16 cellular contexts compared by ENCODE assay signal in genomic region chr3:121477589-121477988, GRCh38.
DNase-seq lines count a peak whose midpoint lies in the region; ATAC-seq, FAIRE-seq and TF ChIP-seq lines count a peak whose summit lies in the region.
"Had no signal": no experiment of that assay in that cellular context is flagged by ENCODE, and none has a peak within 500 bp of the region (broad histone marks: within the 10 kb centered on the region; RNA-seq: fewer than 3 reads in every experiment).

No MANE protein-coding gene starts in this region.

- no peak overlapping the region for H3K4me3 ChIP-seq in choroid plexus epithelial cell (ENCODE audit: low read depth, low read length)
- H3K4me3 ChIP-seq in mesenchymal stem cell (ENCODE audit: insufficient read depth in 1 of 2, low read depth in 1 of 2, low read length in 2 of 2): peak overlapping the region in 1 of 2 experiments; percentile 14
- H3K4me3 ChIP-seq: adrenal gland; BLaER1 treated with 17β-estradiol and CSF1 and Interleukin-3, amounts not matched to agents 10 nM and 100 nM; dorsolateral prefrontal cortex; transverse colon had no signal

- ATAC-seq in HG03565 (IDR thresholded peaks at IDR 0.05; ENCODE audit: unreplicated experiment): no peak
- ATAC-seq: activated CD4-positive, alpha-beta T cell treated with anti-CD3 and anti-CD28 coated beads for 36 hours had no signal

- H3K36me3 ChIP-seq in mesenchymal stem cell (ENCODE audit: control insufficient read depth in 1 of 2, insufficient read depth in 2 of 2, low read depth in 1 of 2, low read length in 2 of 2): no peaks in the 10 kb centered on the region
- H3K36me3 ChIP-seq: adrenal gland, transverse colon had no signal

- peaks cover 9% of the 10 kb centered on the region for H3K79me1 ChIP-seq in mesenchymal stem cell (replicated peaks; ENCODE audit: low read length, poor library complexity, severe bottlenecking)

- DNase-seq in AG09319 (ENCODE audit: extremely low read depth, low read depth): peak; percentile 79
- DNase-seq in M059J (ENCODE audit: low read depth): peak; percentile 40
- peak; percentile 76 for DNase-seq in choroid plexus epithelial cell (ENCODE audit: low read depth)
- DNase-seq in mesenchymal stem cell: peak; percentile 53
- no peak for DNase-seq in frontal cortex (ENCODE audit: low spot score in 2 of 2)
- DNase-seq in UCSD-AML1 (lab: John Stamatoyannopoulos, UW; ENCODE audit: unreplicated experiment): no peak
- DNase-seq in COLO829 (ENCODE audit: low spot score): no peak
- DNase-seq: activated CD4-positive, alpha-beta T cell treated with anti-CD3 and anti-CD28 coated beads for 36 hours; adrenal gland; dorsolateral prefrontal cortex; NCI-H1694 treated with DMSO at 0.1 percent for 48 hours; NCI-H526; stimulated activated CD4-positive, alpha-beta T cell treated with anti-CD3 and anti-CD28 coated beads, Interleukin-2, amount 100 ng/mL, for 48 hours; transverse colon had no signal

- WGBS in mesenchymal stem cell: 34% methylated on average over 5 of the region's 5 CpGs

- H3K9me3 ChIP-seq in mesenchymal stem cell (ENCODE audit: control insufficient read depth, low read length): no peaks in the 10 kb centered on the region
- H3K9me3 ChIP-seq: adrenal gland; BLaER1 treated with 17β-estradiol and CSF1 and Interleukin-3, amounts not matched to agents 10 nM and 100 nM; transverse colon had no signal

- peak overlapping the region; percentile 83 for H3K27ac ChIP-seq in mesenchymal stem cell (ENCODE audit: low read length, poor library complexity, severe bottlenecking)
- H3K27ac ChIP-seq: adrenal gland; BLaER1 treated with 17β-estradiol and CSF1 and Interleukin-3, amounts not matched to agents 10 nM and 100 nM; dorsolateral prefrontal cortex; transverse colon had no signal

- no peak overlapping the region for H4K91ac ChIP-seq in mesenchymal stem cell (ENCODE audit: low read length)

- peak overlapping the region; percentile 58 to 62 for H3K18ac ChIP-seq in mesenchymal stem cell (ENCODE audit: low read depth in 1 of 2, low read length in 2 of 2)

- peaks cover 1% of the 10 kb centered on the region for H3K4me1 ChIP-seq in mesenchymal stem cell (ENCODE audit: control insufficient read depth, insufficient read depth, low read depth, low read length)
- H3K4me1 ChIP-seq: adrenal gland, transverse colon had no signal

- H3K4me2 ChIP-seq in mesenchymal stem cell (ENCODE audit: low read length, poor library complexity, severe bottlenecking): peak overlapping the region; percentile 56
- H3K4me2 ChIP-seq: BLaER1 treated with 17β-estradiol and CSF1 and Interleukin-3, amounts not matched to agents 10 nM and 100 nM had no signal

- H2BK15ac ChIP-seq in mesenchymal stem cell (ENCODE audit: low read depth, poor library complexity, severe bottlenecking): no peak overlapping the region

- no peak overlapping the region for H2BK12ac ChIP-seq in mesenchymal stem cell (ENCODE audit: low read length in 2 of 2)

- H3K27me3 ChIP-seq in mesenchymal stem cell (ENCODE audit: control insufficient read depth in 1 of 2, insufficient read depth in 1 of 2, low read length in 2 of 2): no peaks in the 10 kb centered on the region
- H3K27me3 ChIP-seq: adrenal gland; BLaER1 treated with 17β-estradiol and CSF1 and Interleukin-3, amounts not matched to agents 10 nM and 100 nM; dorsolateral prefrontal cortex; transverse colon had no signal

- H2AK5ac ChIP-seq in mesenchymal stem cell (ENCODE audit: low read length, severe bottlenecking): no peak overlapping the region

- peak overlapping the region in 1 of 2 experiments; percentile 41 for H3K4ac ChIP-seq in mesenchymal stem cell (ENCODE audit: low read depth in 1 of 2, low read length in 2 of 2)

- peak overlapping the region; percentile 68 for H3K9ac ChIP-seq in mesenchymal stem cell (ENCODE audit: low read length)
- H3K9ac ChIP-seq: BLaER1 treated with 17β-estradiol and CSF1 and Interleukin-3, amounts not matched to agents 10 nM and 100 nM had no signal

- H2AFZ ChIP-seq in mesenchymal stem cell (ENCODE audit: low read depth, low read length): peak overlapping the region; percentile 63

- no peak overlapping the region for H2BK120ac ChIP-seq in mesenchymal stem cell (ENCODE audit: low read depth, low read length)

- H3K14ac ChIP-seq in mesenchymal stem cell (ENCODE audit: low read length in 2 of 2): no peak overlapping the region

- peak overlapping the region; percentile 89 for H4K8ac ChIP-seq in mesenchymal stem cell (ENCODE audit: low read length)

- H3K23ac ChIP-seq in mesenchymal stem cell (ENCODE audit: low read length in 2 of 2): no peak overlapping the region

- FAIRE-seq in frontal cortex (lab: Jason Lieb, UNC): no peak

- no peak overlapping the region for H2BK5ac ChIP-seq in mesenchymal stem cell (ENCODE audit: low read depth, low read length, poor library complexity, severe bottlenecking)

- TF ChIP-seq CTCF in AG09319 (IDR thresholded peaks at IDR 0.05; ENCODE audit: low read depth, low read length) (no peak), choroid plexus epithelial cell (conservative IDR thresholded peaks at IDR 0.05; ENCODE audit: low read depth, low read length) (no peak)

Comparison
In these comparisons a context has a peak if more than half of its experiments do, and no peak if none do; other contexts are left out.
1. DNase-seq: peak in AG09319 (single experiment), M059J (single experiment), choroid plexus epithelial cell (single experiment) and mesenchymal stem cell (single experiment); none in frontal cortex (0 of 2), UCSD-AML1 (single experiment) and COLO829 (single experiment).